Comparison of ENCODE assay signal across 24 cellular contexts in genomic region chr1:112504666-112505399, GRCh38.
"Had no signal": no experiment of that assay in that cellular context is flagged by ENCODE, and none has a peak within 500 bp of the region (broad histone marks: within the 10 kb centered on the region; RNA-seq: fewer than 3 reads in every experiment).

No MANE protein-coding gene starts in this region.

- H3K36me3 Mint-ChIP-seq: brain; naive thymus-derived CD8-positive, alpha-beta T cell had no signal

- H3K36me3 ChIP-seq: left lung, right lobe of liver, tibial nerve had no signal

- DNase-seq: activated B cell treated with CpG ODN at 0.5 μM for 24 hours; activated CD4-positive, alpha-beta memory T cell treated with anti-CD3 and anti-CD28 coated beads, Interleukin-2, amount 10 ng/mL, durations not matched to agents 7 days and 5 days; activated CD4-positive, alpha-beta T cell treated with anti-CD3 and anti-CD28 coated beads for 4 hours; activated naive CD4-positive, alpha-beta T cell; activated T-cell treated with anti-CD3 and anti-CD28 coated beads, Interleukin-2, amount 50 U/mL, for 1 hour; anterior cingulate cortex; caudate nucleus; effector memory CD8-positive, alpha-beta T cell; glutamatergic neuron; hypothalamus; mammary epithelial cell; naive thymus-derived CD8-positive, alpha-beta T cell; nucleus accumbens; right lobe of liver; small intestine; stimulated activated CD4-positive, alpha-beta T cell treated with anti-CD3 and anti-CD28 coated beads, Interleukin-15, amount 100 ng/mL, for 24 hours; stimulated activated CD4-positive, alpha-beta T cell treated with anti-CD3 and anti-CD28 coated beads, Interleukin-2, amount 100 ng/mL, for 48 hours; T-helper 1 cell; T-helper 9 cell had no signal

- H3K4me1 Mint-ChIP-seq: activated T-helper 17 cell treated with anti-CD3 and anti-CD28 coated beads, Interleukin-2, amount 50 U/mL, for 72 hours had no signal

- ATAC-seq: activated T-helper 17 cell treated with anti-CD3 and anti-CD28 coated beads, Interleukin-2, amount 50 U/mL, for 72 hours; effector memory CD8-positive, alpha-beta T cell; left lung; naive thymus-derived CD8-positive, alpha-beta T cell; right lobe of liver had no signal

- H3K4me3 ChIP-seq: left lung, right lobe of liver, tibial nerve had no signal

- H3K9me3 Mint-ChIP-seq: activated B cell treated with CpG ODN at 0.5 μM for 24 hours; activated CD4-positive, alpha-beta memory T cell treated with anti-CD3 and anti-CD28 coated beads, Interleukin-2, amount 10 ng/mL, durations not matched to agents 7 days and 5 days; activated T-helper 17 cell treated with anti-CD3 and anti-CD28 coated beads, Interleukin-2, amount 50 U/mL, for 72 hours; brain; effector memory CD8-positive, alpha-beta T cell; naive thymus-derived CD8-positive, alpha-beta T cell; stimulated activated naive CD8-positive, alpha-beta T cell treated with anti-CD3 and anti-CD28 coated beads, Interleukin-15, Interleukin-2, amounts not matched to agents 100 ng/mL and 50 ng/mL, for 24 hours had no signal

- H3K4me3 Mint-ChIP-seq: activated B cell treated with CpG ODN at 0.5 μM for 24 hours; activated CD4-positive, alpha-beta memory T cell treated with anti-CD3 and anti-CD28 coated beads, Interleukin-2, amount 10 ng/mL, durations not matched to agents 7 days and 5 days; activated T-helper 17 cell treated with anti-CD3 and anti-CD28 coated beads, Interleukin-2, amount 50 U/mL, for 72 hours; effector memory CD8-positive, alpha-beta T cell; stimulated activated naive CD8-positive, alpha-beta T cell treated with anti-CD3 and anti-CD28 coated beads, Interleukin-15, Interleukin-2, amounts not matched to agents 100 ng/mL and 50 ng/mL, for 24 hours had no signal

- H3K9me3 ChIP-seq: left lung, right lobe of liver, tibial nerve had no signal

- H3K27ac Mint-ChIP-seq: activated B cell treated with CpG ODN at 0.5 μM for 24 hours; activated CD4-positive, alpha-beta memory T cell treated with anti-CD3 and anti-CD28 coated beads, Interleukin-2, amount 10 ng/mL, durations not matched to agents 7 days and 5 days; activated T-helper 17 cell treated with anti-CD3 and anti-CD28 coated beads, Interleukin-2, amount 50 U/mL, for 72 hours; effector memory CD8-positive, alpha-beta T cell; stimulated activated naive CD8-positive, alpha-beta T cell treated with anti-CD3 and anti-CD28 coated beads, Interleukin-15, Interleukin-2, amounts not matched to agents 100 ng/mL and 50 ng/mL, for 24 hours had no signal

- H3K27ac ChIP-seq: left lung, right lobe of liver had no signal
